ENCODE assay signal across 1 cellular context in the genomic region with DNA sequence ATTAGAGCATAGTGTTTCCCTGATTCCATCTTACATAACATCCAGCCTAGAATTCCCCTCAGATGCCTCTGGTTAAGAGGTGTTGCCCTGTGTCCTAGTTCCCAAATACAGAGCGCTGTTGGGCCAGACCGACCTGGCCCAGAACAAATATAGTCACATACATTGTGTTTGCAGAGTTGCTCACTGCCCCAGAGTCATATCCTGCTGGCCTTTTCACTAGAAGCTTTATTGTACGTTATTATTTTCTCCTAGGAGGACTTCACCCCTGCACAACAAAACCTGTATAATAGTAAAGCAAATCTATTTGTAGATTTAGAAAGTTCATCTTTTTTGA.
TF ChIP-seq lines count a peak whose summit lies in the region.

No MANE protein-coding gene starts in this region.

TF ChIP-seq in HepG2, 621 proteins besides CTCF, POLR2A, EP300 and RAD21 (continued from another document and continues in another):
- no peak for TF ChIP-seq FOXP1 (IDR thresholded peaks at IDR 0.05)
- peak; percentile 48 for TF ChIP-seq FOXP1 (CRISPR knock-in tag; IDR thresholded peaks at IDR 0.05)
- no peak for TF ChIP-seq REXO4 (CRISPR knock-in tag; IDR thresholded peaks at IDR 0.05; ENCODE audit: borderline replicate concordance)
- no peak for TF ChIP-seq SOX13 (IDR thresholded peaks at IDR 0.05)
- TF ChIP-seq SOX13 (CRISPR knock-in tag; conservative IDR thresholded peaks at IDR 0.05 in 1 of 2, IDR thresholded peaks at IDR 0.05 in 1 of 2): peak in 1 of 2 experiments; percentile 60; a peak in 1 of 4 replicates
- TF ChIP-seq NR2F2 (IDR thresholded peaks at IDR 0.05; ENCODE audit: borderline replicate concordance, low read depth): 0 out of 2 replicates have a peak, but pooled peaks have one; percentile 22
- TF ChIP-seq ZNF644 (CRISPR knock-in tag; IDR thresholded peaks at IDR 0.05; ENCODE audit: low read depth): peak; percentile 43; the same call in 1 of the 2 replicates
- TF ChIP-seq HMG20A (CRISPR knock-in tag; IDR thresholded peaks at IDR 0.05; ENCODE audit: borderline replicate concordance): peak; percentile 12; the same call in 1 of the 2 replicates
- TF ChIP-seq ZNF292 (CRISPR knock-in tag; IDR thresholded peaks at IDR 0.05; ENCODE audit: borderline replicate concordance, low read depth): no peak
- TF ChIP-seq ZNF614 (CRISPR knock-in tag; IDR thresholded peaks at IDR 0.05; ENCODE audit: borderline replicate concordance): peak; percentile 64; the same call in 1 of the 2 replicates
- no peak for TF ChIP-seq ZNF543 (CRISPR knock-in tag; IDR thresholded peaks at IDR 0.05)
- peak; percentile 89 for TF ChIP-seq ETV5 (CRISPR knock-in tag; IDR thresholded peaks at IDR 0.05; ENCODE audit: borderline replicate concordance)
- peak; percentile 23; the same call in 1 of the 2 replicates for TF ChIP-seq STAG1 (CRISPR knock-in tag; IDR thresholded peaks at IDR 0.05)
- 0 out of 2 replicates have a peak, but pooled peaks have one; percentile 33 for TF ChIP-seq ZFP82 (CRISPR knock-in tag; IDR thresholded peaks at IDR 0.05; ENCODE audit: borderline replicate concordance)
- TF ChIP-seq ZMYM4 (CRISPR knock-in tag; IDR thresholded peaks at IDR 0.05): peak; percentile 71; the same call in 1 of the 2 replicates
- TF ChIP-seq SALL1 (CRISPR knock-in tag; IDR thresholded peaks at IDR 0.05): peak; percentile 76
- TF ChIP-seq SOX6 (IDR thresholded peaks at IDR 0.05): no peak
- TF ChIP-seq SOX6 (CRISPR knock-in tag; IDR thresholded peaks at IDR 0.05): peak; percentile 49; the same call in 1 of the 2 replicates
- 0 out of 2 replicates have a peak, but pooled peaks have one; percentile 19 for TF ChIP-seq ZNF574 (CRISPR knock-in tag; IDR thresholded peaks at IDR 0.05)
- peak; percentile 97 for TF ChIP-seq ZBED4 (CRISPR knock-in tag; IDR thresholded peaks at IDR 0.05; ENCODE audit: borderline replicate concordance)
- peak; percentile 73 for TF ChIP-seq SKI (IDR thresholded peaks at IDR 0.05; ENCODE audit: partially characterized antibody)
- TF ChIP-seq ZNF777 (CRISPR knock-in tag; IDR thresholded peaks at IDR 0.05): no peak
- peak; percentile 99 for TF ChIP-seq PPARG (CRISPR knock-in tag; conservative IDR thresholded peaks at IDR 0.05)
- peak; percentile 87 for TF ChIP-seq RARA (CRISPR knock-in tag; IDR thresholded peaks at IDR 0.05)
- TF ChIP-seq ZNF772 (CRISPR knock-in tag; IDR thresholded peaks at IDR 0.05): 0 out of 2 replicates have a peak, but pooled peaks have one; percentile 57
- TF ChIP-seq TARDBP (CRISPR knock-in tag; IDR thresholded peaks at IDR 0.05): no peak
- peak; percentile 70 for TF ChIP-seq BCL6 (CRISPR knock-in tag; IDR thresholded peaks at IDR 0.05)
- peak; percentile 72; the same call in 1 of the 2 replicates for TF ChIP-seq SOX5 (CRISPR knock-in tag; IDR thresholded peaks at IDR 0.05; ENCODE audit: borderline replicate concordance)
- TF ChIP-seq ZBTB20 (CRISPR knock-in tag; IDR thresholded peaks at IDR 0.05; ENCODE audit: borderline replicate concordance, low read depth): peak; percentile 92; the same call in 1 of the 2 replicates
- peak; percentile 84 for TF ChIP-seq TBL1XR1 (IDR thresholded peaks at IDR 0.05; ENCODE audit: borderline replicate concordance, low read length, partially characterized antibody)
- no peak for TF ChIP-seq ZNF562 (CRISPR knock-in tag; IDR thresholded peaks at IDR 0.05; ENCODE audit: borderline replicate concordance)
- TF ChIP-seq ZNF850 (CRISPR knock-in tag; conservative IDR thresholded peaks at IDR 0.05): no peak
- TF ChIP-seq SALL2 (CRISPR knock-in tag; IDR thresholded peaks at IDR 0.05): no peak
- peak; percentile 51; the same call in 1 of the 2 replicates for TF ChIP-seq ZNF878 (CRISPR knock-in tag; IDR thresholded peaks at IDR 0.05)
- no peak for TF ChIP-seq STAT5B (CRISPR knock-in tag; IDR thresholded peaks at IDR 0.05)
- TF ChIP-seq ZSCAN20 (CRISPR knock-in tag; IDR thresholded peaks at IDR 0.05; ENCODE audit: borderline replicate concordance): no peak
- peak; percentile 77 for TF ChIP-seq FOXA3 (CRISPR knock-in tag; IDR thresholded peaks at IDR 0.05)
- peak; percentile 61; the same call in 1 of the 2 replicates for TF ChIP-seq ZSCAN9 (CRISPR knock-in tag; IDR thresholded peaks at IDR 0.05; ENCODE audit: borderline replicate concordance)
- TF ChIP-seq SAP130 (CRISPR knock-in tag; IDR thresholded peaks at IDR 0.05; ENCODE audit: low read depth): peak; percentile 51
- TF ChIP-seq FOXK1 (CRISPR knock-in tag; IDR thresholded peaks at IDR 0.05; ENCODE audit: borderline replicate concordance, low read depth): peak; percentile 31; the same call in 1 of the 2 replicates
- TF ChIP-seq TEF (CRISPR knock-in tag; IDR thresholded peaks at IDR 0.05): peak; percentile 25; the same call in 1 of the 2 replicates
- no peak for TF ChIP-seq NR2F6 (IDR thresholded peaks at IDR 0.05)
- TF ChIP-seq NR2F6 (CRISPR knock-in tag; IDR thresholded peaks at IDR 0.05): peak; percentile 23; the same call in 1 of the 2 replicates
- peak; percentile 69 for TF ChIP-seq GATAD2A (CRISPR knock-in tag; IDR thresholded peaks at IDR 0.05)
- no peak for TF ChIP-seq THAP8 (CRISPR knock-in tag; IDR thresholded peaks at IDR 0.05; ENCODE audit: borderline replicate concordance)
- no peak for TF ChIP-seq ZNF281 (CRISPR knock-in tag; IDR thresholded peaks at IDR 0.05; ENCODE audit: borderline replicate concordance)
- TF ChIP-seq ZNF468 (CRISPR knock-in tag; IDR thresholded peaks at IDR 0.05): no peak
- TF ChIP-seq, protein P1, sequence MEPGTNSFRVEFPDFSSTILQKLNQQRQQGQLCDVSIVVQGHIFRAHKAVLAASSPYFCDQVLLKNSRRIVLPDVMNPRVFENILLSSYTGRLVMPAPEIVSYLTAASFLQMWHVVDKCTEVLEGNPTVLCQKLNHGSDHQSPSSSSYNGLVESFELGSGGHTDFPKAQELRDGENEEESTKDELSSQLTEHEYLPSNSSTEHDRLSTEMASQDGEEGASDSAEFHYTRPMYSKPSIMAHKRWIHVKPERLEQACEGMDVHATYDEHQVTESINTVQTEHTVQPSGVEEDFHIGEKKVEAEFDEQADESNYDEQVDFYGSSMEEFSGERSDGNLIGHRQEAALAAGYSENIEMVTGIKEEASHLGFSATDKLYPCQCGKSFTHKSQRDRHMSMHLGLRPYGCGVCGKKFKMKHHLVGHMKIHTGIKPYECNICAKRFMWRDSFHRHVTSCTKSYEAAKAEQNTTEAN (CRISPR knock-in tag; conservative IDR thresholded peaks at IDR 0.05): 0 out of 2 replicates have a peak, but pooled peaks have one; percentile 42
- TF ChIP-seq, protein P2, sequence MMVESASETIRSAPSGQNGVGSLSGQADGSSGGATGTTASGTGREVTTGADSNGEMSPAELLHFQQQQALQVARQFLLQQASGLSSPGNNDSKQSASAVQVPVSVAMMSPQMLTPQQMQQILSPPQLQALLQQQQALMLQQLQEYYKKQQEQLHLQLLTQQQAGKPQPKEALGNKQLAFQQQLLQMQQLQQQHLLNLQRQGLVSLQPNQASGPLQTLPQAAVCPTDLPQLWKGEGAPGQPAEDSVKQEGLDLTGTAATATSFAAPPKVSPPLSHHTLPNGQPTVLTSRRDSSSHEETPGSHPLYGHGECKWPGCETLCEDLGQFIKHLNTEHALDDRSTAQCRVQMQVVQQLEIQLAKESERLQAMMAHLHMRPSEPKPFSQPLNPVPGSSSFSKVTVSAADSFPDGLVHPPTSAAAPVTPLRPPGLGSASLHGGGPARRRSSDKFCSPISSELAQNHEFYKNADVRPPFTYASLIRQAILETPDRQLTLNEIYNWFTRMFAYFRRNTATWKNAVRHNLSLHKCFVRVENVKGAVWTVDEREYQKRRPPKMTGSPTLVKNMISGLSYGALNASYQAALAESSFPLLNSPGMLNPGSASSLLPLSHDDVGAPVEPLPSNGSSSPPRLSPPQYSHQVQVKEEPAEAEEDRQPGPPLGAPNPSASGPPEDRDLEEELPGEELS (CRISPR knock-in tag; IDR thresholded peaks at IDR 0.05): peak; percentile 64
- peak; percentile 40 for TF ChIP-seq TEAD3 (CRISPR knock-in tag; optimal IDR thresholded peaks at IDR 0.05; ENCODE audit: borderline replicate concordance)
- TF ChIP-seq ZIK1 (CRISPR knock-in tag; IDR thresholded peaks at IDR 0.05; ENCODE audit: borderline replicate concordance, low read depth): no peak
- peak; percentile 40 for TF ChIP-seq KAT8 (CRISPR knock-in tag; IDR thresholded peaks at IDR 0.05)
- TF ChIP-seq IRF2 (CRISPR knock-in tag; IDR thresholded peaks at IDR 0.05): peak; percentile 66; the same call in 1 of the 2 replicates
- peak; percentile 66; the same call in 1 of the 2 replicates for TF ChIP-seq RXRA (CRISPR knock-in tag; IDR thresholded peaks at IDR 0.05)
